ENCODE assay signal across 11 cellular contexts in the genomic region with DNA sequence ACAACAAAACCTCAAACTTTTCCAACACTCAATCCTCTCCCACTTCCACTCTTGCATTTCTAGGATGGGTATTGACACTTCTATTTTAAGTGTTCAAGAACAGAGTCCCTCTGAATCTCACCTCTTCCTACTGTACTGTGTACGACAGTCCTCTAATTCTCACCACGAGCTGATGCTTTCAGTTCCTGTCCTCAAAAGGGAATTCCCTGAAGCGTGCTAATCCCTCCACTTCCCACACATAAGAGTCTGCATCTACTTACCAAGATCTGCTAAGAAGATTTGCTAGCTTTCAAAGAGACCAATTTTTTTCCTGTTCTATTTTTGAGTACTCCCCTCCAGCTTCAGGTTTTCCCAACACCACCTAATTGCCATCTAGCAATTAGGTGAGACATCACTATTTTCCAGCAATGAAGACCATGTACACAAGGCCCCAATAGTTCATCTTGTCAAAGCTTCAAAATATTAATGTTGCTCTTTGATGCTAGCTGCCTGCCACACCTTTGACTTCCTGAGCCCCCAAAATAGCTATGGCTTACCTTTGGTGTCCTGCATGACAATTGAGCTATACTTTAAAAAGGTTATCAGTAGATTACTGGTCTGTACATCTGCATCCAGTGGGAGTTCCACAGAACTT. TPM values are rescaled to one million over a fixed set of nuclear protein-coding genes. Genes with fewer than 3 reads are reported as not detected.
A peak's percentile ranks its signal among the peaks of the same experiment; 100 is the strongest.
DNase-seq lines count a peak whose midpoint lies in the region; ATAC-seq, FAIRE-seq and TF ChIP-seq lines count a peak whose summit lies in the region.
"Had no signal": no experiment of that assay in that cellular context is flagged by ENCODE, and none has a peak within 500 bp of the region (broad histone marks: within the 10 kb centered on the region; RNA-seq: fewer than 3 reads in every experiment).

No MANE protein-coding gene starts in this region.

- H3K9ac ChIP-seq in OCI-LY3 (ENCODE audit: low read length) (peak overlapping the region; percentile 64), kidney (ENCODE audit: low read length in 2 of 2) (no peak overlapping the region)

- H3K27me3 ChIP-seq in OCI-LY3 (ENCODE audit: low read depth, low read length) (no peaks in the 10 kb centered on the region), spleen (replicated peaks in 1 of 7) (no peaks in the 10 kb centered on the region)

- peak overlapping the region; percentile 48 for H3K27ac Mint-ChIP-seq in activated CD4-positive, alpha-beta T cell treated with anti-CD3 and anti-CD28 coated beads, Interleukin-2, amount 10 ng/mL, durations not matched to agents 24 days and 14 days

- ATAC-seq in HG02623 (IDR thresholded peaks at IDR 0.05; ENCODE audit: unreplicated experiment) = peak; percentile 81
- ATAC-seq in sciatic nerve = no peak

- peak overlapping the region; percentile 71 for H3K4me2 ChIP-seq in OCI-LY3 (ENCODE audit: low read length)

- no peak for FAIRE-seq in kidney (lab: Jason Lieb, UNC)
- FAIRE-seq: keratinocyte had no signal

- peaks cover 42% of the 10 kb centered on the region for H3K4me1 ChIP-seq in OCI-LY3 (ENCODE audit: low read length)
- H3K4me1 ChIP-seq in spleen = peaks cover 3 to 97% (median 44%) of the 10 kb centered on the region in 6 donors
- no peaks in the 10 kb centered on the region for H3K4me1 ChIP-seq in kidney (ENCODE audit: control insufficient read depth in 1 of 2, insufficient read depth in 1 of 2, low read depth in 1 of 2, low read length in 2 of 2)

- no peak overlapping the region for H3K4me3 Mint-ChIP-seq in activated CD4-positive, alpha-beta T cell treated with anti-CD3 and anti-CD28 coated beads, Interleukin-2, amount 10 ng/mL, durations not matched to agents 24 days and 14 days

- H4K20me1 ChIP-seq in OCI-LY3 (ENCODE audit: insufficient read depth, low read length) = no peaks in the 10 kb centered on the region

- no peak for TF ChIP-seq CTCF in OCI-LY3 (IDR thresholded peaks at IDR 0.05; ENCODE audit: low read depth, low read length)
- TF ChIP-seq CTCF in spleen (IDR thresholded peaks at IDR 0.05 in 8 of 11, conservative IDR thresholded peaks at IDR 0.05 in 3 of 11) = no peak
- TF ChIP-seq CTCF in kidney (IDR thresholded peaks at IDR 0.05; ENCODE audit: borderline replicate concordance, extremely low read depth, insufficient read depth) = no peak

- no peaks in the 10 kb centered on the region for H3K27me3 Mint-ChIP-seq in activated CD4-positive, alpha-beta T cell treated with anti-CD3 and anti-CD28 coated beads, Interleukin-2, amount 10 ng/mL, durations not matched to agents 24 days and 14 days

- H3K36me3 Mint-ChIP-seq in activated CD4-positive, alpha-beta T cell treated with anti-CD3 and anti-CD28 coated beads, Interleukin-2, amount 10 ng/mL, durations not matched to agents 24 days and 14 days (ENCODE audit: low read depth) = peaks cover 37% of the 10 kb centered on the region

- WGBS in spleen, 5 donors = 25 to 39% (median 34%) methylated on average over 3 of the region's 3 CpGs

- DNase-seq in activated CD4-positive, alpha-beta T cell treated with anti-CD3 and anti-CD28 coated beads, Interleukin-2, amount 10 ng/mL, durations not matched to agents 24 days and 14 days = no peak
- DNase-seq in activated CD4-positive, alpha-beta T cell treated with anti-CD3 and anti-CD28 coated beads, Interleukin-2, amount 50 U/mL, for 4 hours = no peak
- no peak for DNase-seq in spleen
- DNase-seq in kidney = no peak
- no peak for DNase-seq in NCI-H446 (lab: John Stamatoyannopoulos, UW)
- DNase-seq in sciatic nerve (ENCODE audit: low spot score) = no peak
- DNase-seq: NCI-H1694 treated with DMSO at 0.1 percent for 48 hours had no signal

- H3K9me3 ChIP-seq in OCI-LY3 (ENCODE audit: insufficient read depth, low read length) (no peaks in the 10 kb centered on the region), spleen (no peaks in the 10 kb centered on the region), kidney (ENCODE audit: control insufficient read depth in 1 of 2, low read length in 2 of 2) (no peaks in the 10 kb centered on the region)

- intact Hi-C loops in activated CD4-positive, alpha-beta T cell treated with anti-CD3 and anti-CD28 coated beads, Interleukin-2, amount 10 ng/mL, durations not matched to agents 24 days and 14 days (cut with micrococcal nuclease) = loop anchor here (1.0 kb wide), 1 partner anchor 12 kb away; no protein-coding TSS in a partner anchor
- intact Hi-C loops in spleen (cut with DNase I; ENCODE audit: low total_unique reads) = no loop called here
- intact Hi-C loops in kidney (cut with DNase I) = no loop called here
- intact Hi-C loops in sciatic nerve (cut with DNase I) = no loop called here

- H3K36me3 ChIP-seq in OCI-LY3 (replicated peaks; ENCODE audit: low read depth, low read length) = peaks cover 11% of the 10 kb centered on the region
- H3K36me3 ChIP-seq in spleen = peaks cover 0 to 99% (median 18%) of the 10 kb centered on the region in 6 donors
- H3K36me3 ChIP-seq in kidney (ENCODE audit: control insufficient read depth in 1 of 2, insufficient read depth in 2 of 2, low read length in 2 of 2) = peaks cover 17 to 30% of the 10 kb centered on the region in 2 donors

- H3K9me3 Mint-ChIP-seq in activated CD4-positive, alpha-beta T cell treated with anti-CD3 and anti-CD28 coated beads, Interleukin-2, amount 10 ng/mL, durations not matched to agents 24 days and 14 days = no peaks in the 10 kb centered on the region

- TF ChIP-seq POLR2A in spleen (IDR thresholded peaks at IDR 0.05) = no peak

- H3K79me2 ChIP-seq in OCI-LY3 (ENCODE audit: low read length) = no peaks in the 10 kb centered on the region

- H3K4me1 Mint-ChIP-seq in activated CD4-positive, alpha-beta T cell treated with anti-CD3 and anti-CD28 coated beads, Interleukin-2, amount 10 ng/mL, durations not matched to agents 24 days and 14 days = peaks cover 22% of the 10 kb centered on the region

- H3K4me3 ChIP-seq in OCI-LY3 (ENCODE audit: low read length) (peak overlapping the region; percentile 56), spleen (peak overlapping the region in 1 of 8 donors; percentile 36), kidney (ENCODE audit: low read length in 2 of 2) (no peak overlapping the region)
- H3K4me3 ChIP-seq: skin epidermis had no signal

- H3K27ac ChIP-seq in OCI-LY3 (ENCODE audit: low read length) (peak overlapping the region; percentile 95), spleen (peak overlapping the region in 7 of 8 donors; percentile 51 to 82 (median 64)), kidney (ENCODE audit: low read depth in 2 of 2, low read length in 2 of 2) (no peak overlapping the region)

- H2AFZ ChIP-seq in OCI-LY3 (ENCODE audit: low read depth, low read length) = no peak overlapping the region

RNA-seq across cellular contexts. Expression of a gene that starts 54.4 kb away (rescaled TPM):
- 20.9 and 23.2 TPM in 2 replicates for total RNA-seq in activated CD4-positive, alpha-beta T cell treated with anti-CD3 and anti-CD28 coated beads, Interleukin-2, amount 10 ng/mL, durations not matched to agents 24 days and 14 days
- 10 to 100 TPM; 19.4 to 37.4 (median 25.8) TPM for total RNA-seq in spleen
- 10 to 100 TPM; 11.6 to 13.5 (median 13.5) TPM for polyA plus RNA-seq in spleen
- total RNA-seq in kidney = 26.1 TPM
- 14.0 TPM for polyA plus RNA-seq in kidney (ENCODE audit: insufficient read depth, low read depth, low replicate concordance)
- total RNA-seq in sciatic nerve = 30.9 TPM

Comparison
In these comparisons a context has a peak if more than half of its experiments do, and no peak if none do; other contexts are left out.
1. H3K27ac ChIP-seq: peak in OCI-LY3 (single experiment) and spleen (7 of 8); none in kidney (0 of 2).